1 cellular context compared by ENCODE assay signal in the genomic region with DNA sequence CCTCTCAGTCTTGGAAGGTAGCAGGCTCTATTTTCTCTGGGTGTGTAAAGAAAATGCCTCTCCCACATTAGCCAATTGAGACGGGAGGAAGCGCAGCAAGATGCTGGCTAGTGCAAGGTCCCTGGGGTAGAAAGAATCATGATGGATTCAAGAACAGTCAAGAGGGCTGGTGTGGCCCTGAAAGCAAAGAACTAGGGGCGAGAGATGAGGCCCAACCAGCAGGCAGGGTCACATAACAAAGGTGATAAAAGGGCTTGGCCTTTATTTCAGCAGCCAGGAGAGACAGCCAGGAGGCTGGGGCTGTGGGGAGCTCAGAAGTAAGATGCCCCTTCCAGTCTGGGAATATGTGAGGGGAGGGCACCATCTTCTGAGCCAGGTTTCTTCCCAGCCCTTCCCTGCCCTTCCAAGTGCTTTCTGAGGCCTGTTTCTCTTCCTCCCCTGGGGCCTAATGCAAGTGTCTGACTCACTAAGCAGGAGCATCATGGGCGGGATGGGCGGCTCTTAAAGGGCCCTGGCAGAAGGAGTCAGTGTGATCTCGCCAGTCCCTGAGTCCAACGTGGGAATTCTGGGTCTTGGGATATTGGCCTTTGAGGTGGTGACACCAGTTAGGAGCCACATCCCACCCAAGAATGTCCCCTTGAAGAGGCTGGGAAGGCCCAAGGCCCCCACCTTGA.
A peak's percentile ranks its signal among the peaks of the same experiment; 100 is the strongest.
TF ChIP-seq lines count a peak whose summit lies in the region.

No MANE protein-coding gene starts in this region.

TF ChIP-seq in HepG2, 621 proteins besides CTCF, POLR2A, EP300 and RAD21:
- TF ChIP-seq, protein P1, sequence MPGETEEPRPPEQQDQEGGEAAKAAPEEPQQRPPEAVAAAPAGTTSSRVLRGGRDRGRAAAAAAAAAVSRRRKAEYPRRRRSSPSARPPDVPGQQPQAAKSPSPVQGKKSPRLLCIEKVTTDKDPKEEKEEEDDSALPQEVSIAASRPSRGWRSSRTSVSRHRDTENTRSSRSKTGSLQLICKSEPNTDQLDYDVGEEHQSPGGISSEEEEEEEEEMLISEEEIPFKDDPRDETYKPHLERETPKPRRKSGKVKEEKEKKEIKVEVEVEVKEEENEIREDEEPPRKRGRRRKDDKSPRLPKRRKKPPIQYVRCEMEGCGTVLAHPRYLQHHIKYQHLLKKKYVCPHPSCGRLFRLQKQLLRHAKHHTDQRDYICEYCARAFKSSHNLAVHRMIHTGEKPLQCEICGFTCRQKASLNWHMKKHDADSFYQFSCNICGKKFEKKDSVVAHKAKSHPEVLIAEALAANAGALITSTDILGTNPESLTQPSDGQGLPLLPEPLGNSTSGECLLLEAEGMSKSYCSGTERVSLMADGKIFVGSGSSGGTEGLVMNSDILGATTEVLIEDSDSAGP (CRISPR knock-in tag; IDR thresholded peaks at IDR 0.05; ENCODE audit: borderline replicate concordance) = peak; percentile 58
- TF ChIP-seq EEA1 (CRISPR knock-in tag; IDR thresholded peaks at IDR 0.05; ENCODE audit: borderline replicate concordance) (0 out of 2 replicates have a peak, but pooled peaks have one; percentile 36), MIER2 (CRISPR knock-in tag; IDR thresholded peaks at IDR 0.05) (no peak)
